Comparison of ENCODE assay signal across 8 cellular contexts in genomic region chr22:17501679-17502285, GRCh38.
A peak's percentile ranks its signal among the peaks of the same experiment; 100 is the strongest.
DNase-seq lines count a peak whose midpoint lies in the region; ATAC-seq, FAIRE-seq and TF ChIP-seq lines count a peak whose summit lies in the region.

No MANE protein-coding gene starts in this region.

- no peak overlapping the region for H2AFZ ChIP-seq in K562 (ENCODE audit: low read depth, low read length)

- BruUV-seq in K562 (replicated peaks; lab: Mats Ljungman, UMichigan) = no TSS peak

- H3K27ac ChIP-seq in K562 (ENCODE audit: extremely low read depth, low read depth, low read length) = no peak overlapping the region

- FAIRE-seq in HTR-8/SVneo (lab: Jason Lieb, UNC) (no peak), K562 (lab: Jason Lieb, UNC) (peak; percentile 84)

- no peaks in the 10 kb centered on the region for H3K36me3 ChIP-seq in K562 (ENCODE audit: control insufficient read depth, insufficient read depth, low read length)

- H3K27me3 Mint-ChIP-seq in stimulated activated memory B cell treated with anti-CD40 and anti-IgM and Interleukin-4, amounts not matched to agents 10 μg/mL and 1 μg/mL and 100 μg/mL, for 72 hours = peaks cover 18% of the 10 kb centered on the region

- no peaks in the 10 kb centered on the region for H3K79me2 ChIP-seq in K562 (ENCODE audit: control insufficient read depth, insufficient read depth, low read length)

- no peak overlapping the region for H3K4me2 ChIP-seq in K562 (ENCODE audit: insufficient read depth, low read length)

- no peak overlapping the region for H3K4me3 Mint-ChIP-seq in stimulated activated memory B cell treated with anti-CD40 and anti-IgM and Interleukin-4, amounts not matched to agents 10 μg/mL and 1 μg/mL and 100 μg/mL, for 72 hours

- intact Hi-C loops in K562 (cut with micrococcal nuclease) = loop anchor here (1.0 to 5.0 kb wide), 3 partner anchors 330 to 584 kb away; no protein-coding TSS in a partner anchor

- H3K9me1 ChIP-seq in K562 (ENCODE audit: control insufficient read depth, insufficient read depth, low read length) = no peaks in the 10 kb centered on the region

- in situ Hi-C loops in K562 (cut with MboI) = loop anchor here (5.0 kb wide), 1 partner anchor 429 kb away; no protein-coding TSS in a partner anchor

- POLR2A ChIA-PET in K562 (lab: Yijun Ruan, JAX) = interaction anchor here (0.6 to 1.7 kb wide), 8 partner anchors 8 to 330 kb away, joined by 3 to 5 read pairs (median 4); no protein-coding TSS in a partner anchor

- no peak overlapping the region for H3K27ac Mint-ChIP-seq in stimulated activated memory B cell treated with anti-CD40 and anti-IgM and Interleukin-4, amounts not matched to agents 10 μg/mL and 1 μg/mL and 100 μg/mL, for 72 hours

- TF ChIP-seq RAD21 in K562 (CRISPR knock-in tag; conservative IDR thresholded peaks at IDR 0.05 in 1 of 2, IDR thresholded peaks at IDR 0.05 in 1 of 2) = peak; percentile 87 to 96

- ATAC-seq in K562 (peak; percentile 91), HG03520 (IDR thresholded peaks at IDR 0.05; ENCODE audit: unreplicated experiment) (no peak)
- ATAC-seq in stimulated activated memory B cell treated with anti-CD40 and anti-IgM and Interleukin-4, amounts not matched to agents 10 μg/mL and 1 μg/mL and 100 μg/mL, for 72 hours = peak; percentile 83

- DNase-seq in activated gamma-delta T cell treated with Interleukin-2 at 50 U/mL for 16 hours (peak; percentile 20), activated gamma-delta T cell (lab: John Stamatoyannopoulos, UW) (no peak), HTR-8/SVneo (ENCODE audit: insufficient read length, low spot score) (peak; percentile 69), NCI-H82 treated with DMSO at 0.1 percent for 48 hours (lab: John Stamatoyannopoulos, UW; ENCODE audit: unreplicated experiment) (peak; percentile 57), K562 (ENCODE audit: extremely low read depth in 1 of 4, low spot score in 3 of 4) (peak; percentile 51 to 75 (median 56)), iPS-NIHi11 (ENCODE audit: low spot score) (peak; percentile 38)

- H3K36me3 Mint-ChIP-seq in stimulated activated memory B cell treated with anti-CD40 and anti-IgM and Interleukin-4, amounts not matched to agents 10 μg/mL and 1 μg/mL and 100 μg/mL, for 72 hours = no peaks in the 10 kb centered on the region

- no peak for TF ChIP-seq POLR2A in K562 (conservative IDR thresholded peaks at IDR 0.05)

- TF ChIP-seq EP300 in K562 (IDR thresholded peaks at IDR 0.05; ENCODE audit: low read length) = no peak

- no peak overlapping the region for H3K4me3 ChIP-seq in K562

- H3K27me3 ChIP-seq in K562 (ENCODE audit: control insufficient read depth in 2 of 2, insufficient read depth in 2 of 2, low read length in 2 of 2) = peaks cover 17 to 31% of the 10 kb centered on the region in 2 experiments

- H4K20me1 ChIP-seq in K562 (replicated peaks; ENCODE audit: control insufficient read depth, insufficient read depth, low read length) = no peaks in the 10 kb centered on the region

- CTCF ChIA-PET in K562 (lab: Yijun Ruan, JAX; ENCODE audit: low intra/inter-chr PET ratio) = interaction anchor here (0.6 to 2.2 kb wide), 6 partner anchors 105 to 646 kb away, joined by 3 to 10 read pairs (median 4); no protein-coding TSS in a partner anchor

- H3K9me3 ChIP-seq in K562 (replicated peaks; ENCODE audit: control insufficient read depth, insufficient read depth, low read depth, low read length) = no peaks in the 10 kb centered on the region

- peak; percentile 67 to 95 (median 68); a peak in 5 of 6 replicates for TF ChIP-seq CTCF in K562 (IDR thresholded peaks at IDR 0.05 in 2 of 3, conservative IDR thresholded peaks at IDR 0.05 in 1 of 3; ENCODE audit: insufficient read depth in 2 of 3, low read depth in 1 of 3, low read length in 3 of 3)

- H3K9ac ChIP-seq in K562 (ENCODE audit: insufficient read depth in 1 of 2, low read depth in 2 of 2, low read length in 2 of 2) = no peak overlapping the region

- H3K9me3 Mint-ChIP-seq in stimulated activated memory B cell treated with anti-CD40 and anti-IgM and Interleukin-4, amounts not matched to agents 10 μg/mL and 1 μg/mL and 100 μg/mL, for 72 hours = no peaks in the 10 kb centered on the region

- 4% methylated on average over 12 of the region's 12 CpGs for WGBS in K562 (ENCODE audit: insufficient coverage, low coverage, missing lambda C conversion rate)

- H3K4me1 ChIP-seq in K562 (replicated peaks in 1 of 2; ENCODE audit: control insufficient read depth in 2 of 2, insufficient read depth in 2 of 2, low read length in 2 of 2) = no peaks in the 10 kb centered on the region

- peaks cover 4% of the 10 kb centered on the region for H3K4me1 Mint-ChIP-seq in stimulated activated memory B cell treated with anti-CD40 and anti-IgM and Interleukin-4, amounts not matched to agents 10 μg/mL and 1 μg/mL and 100 μg/mL, for 72 hours

TF ChIP-seq in K562, 482 proteins besides CTCF, POLR2A, EP300 and RAD21:
- TF ChIP-seq SMC3 (conservative IDR thresholded peaks at IDR 0.05; ENCODE audit: insufficient read depth, low read depth, low read length) (peak; percentile 66), HMGN3 (IDR thresholded peaks at IDR 0.05; ENCODE audit: borderline replicate concordance, extremely low read depth, insufficient read length, low read depth, low read length) (no peak), STAG1 (CRISPR knock-in tag; IDR thresholded peaks at IDR 0.05; ENCODE audit: borderline replicate concordance) (peak; percentile 22; the same call in 1 of the 2 replicates), ARID2 (IDR thresholded peaks at IDR 0.05) (0 out of 2 replicates have a peak, but pooled peaks have one; percentile 42), NR2C2 (CRISPR knock-in tag; IDR thresholded peaks at IDR 0.05) (no peak), NR2C2 (tag; IDR thresholded peaks at IDR 0.05) (0 out of 2 replicates have a peak, but pooled peaks have one; percentile 17), SP1 (CRISPR knock-in tag; IDR thresholded peaks at IDR 0.05) (no peak), EZH2 (IDR thresholded peaks at IDR 0.05; ENCODE audit: borderline replicate concordance, low read depth, low read length) (no peak; the same call in 1 of the 2 replicates), BMI1 (IDR thresholded peaks at IDR 0.05; ENCODE audit: low read length) (no peak), SMAD2 (IDR thresholded peaks at IDR 0.05; ENCODE audit: low read depth, low read length) (no peak), ZNF280A (IDR thresholded peaks at IDR 0.05; ENCODE audit: low read depth, partially characterized antibody) (no peak)
- TF ChIP-seq, protein P1, sequence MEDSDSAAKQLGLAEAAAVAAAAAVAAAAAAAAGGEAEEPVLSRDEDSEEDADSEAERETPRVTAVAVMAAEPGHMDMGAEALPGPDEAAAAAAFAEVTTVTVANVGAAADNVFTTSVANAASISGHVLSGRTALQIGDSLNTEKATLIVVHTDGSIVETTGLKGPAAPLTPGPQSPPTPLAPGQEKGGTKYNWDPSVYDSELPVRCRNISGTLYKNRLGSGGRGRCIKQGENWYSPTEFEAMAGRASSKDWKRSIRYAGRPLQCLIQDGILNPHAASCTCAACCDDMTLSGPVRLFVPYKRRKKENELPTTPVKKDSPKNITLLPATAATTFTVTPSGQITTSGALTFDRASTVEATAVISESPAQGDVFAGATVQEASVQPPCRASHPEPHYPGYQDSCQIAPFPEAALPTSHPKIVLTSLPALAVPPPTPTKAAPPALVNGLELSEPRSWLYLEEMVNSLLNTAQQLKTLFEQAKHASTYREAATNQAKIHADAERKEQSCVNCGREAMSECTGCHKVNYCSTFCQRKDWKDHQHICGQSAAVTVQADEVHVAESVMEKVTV (CRISPR knock-in tag; IDR thresholded peaks at IDR 0.05) = peak; percentile 77
- TF ChIP-seq, protein P2, sequence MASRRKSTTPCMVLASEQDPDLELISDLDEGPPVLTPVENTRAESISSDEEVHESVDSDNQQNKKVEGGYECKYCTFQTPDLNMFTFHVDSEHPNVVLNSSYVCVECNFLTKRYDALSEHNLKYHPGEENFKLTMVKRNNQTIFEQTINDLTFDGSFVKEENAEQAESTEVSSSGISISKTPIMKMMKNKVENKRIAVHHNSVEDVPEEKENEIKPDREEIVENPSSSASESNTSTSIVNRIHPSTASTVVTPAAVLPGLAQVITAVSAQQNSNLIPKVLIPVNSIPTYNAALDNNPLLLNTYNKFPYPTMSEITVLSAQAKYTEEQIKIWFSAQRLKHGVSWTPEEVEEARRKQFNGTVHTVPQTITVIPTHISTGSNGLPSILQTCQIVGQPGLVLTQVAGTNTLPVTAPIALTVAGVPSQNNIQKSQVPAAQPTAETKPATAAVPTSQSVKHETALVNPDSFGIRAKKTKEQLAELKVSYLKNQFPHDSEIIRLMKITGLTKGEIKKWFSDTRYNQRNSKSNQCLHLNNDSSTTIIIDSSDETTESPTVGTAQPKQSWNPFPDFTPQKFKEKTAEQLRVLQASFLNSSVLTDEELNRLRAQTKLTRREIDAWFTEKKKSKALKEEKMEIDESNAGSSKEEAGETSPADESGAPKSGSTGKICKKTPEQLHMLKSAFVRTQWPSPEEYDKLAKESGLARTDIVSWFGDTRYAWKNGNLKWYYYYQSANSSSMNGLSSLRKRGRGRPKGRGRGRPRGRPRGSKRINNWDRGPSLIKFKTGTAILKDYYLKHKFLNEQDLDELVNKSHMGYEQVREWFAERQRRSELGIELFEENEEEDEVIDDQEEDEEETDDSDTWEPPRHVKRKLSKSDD (conservative IDR thresholded peaks at IDR 0.05; ENCODE audit: low read length) = no peak
